In the genomic region with DNA sequence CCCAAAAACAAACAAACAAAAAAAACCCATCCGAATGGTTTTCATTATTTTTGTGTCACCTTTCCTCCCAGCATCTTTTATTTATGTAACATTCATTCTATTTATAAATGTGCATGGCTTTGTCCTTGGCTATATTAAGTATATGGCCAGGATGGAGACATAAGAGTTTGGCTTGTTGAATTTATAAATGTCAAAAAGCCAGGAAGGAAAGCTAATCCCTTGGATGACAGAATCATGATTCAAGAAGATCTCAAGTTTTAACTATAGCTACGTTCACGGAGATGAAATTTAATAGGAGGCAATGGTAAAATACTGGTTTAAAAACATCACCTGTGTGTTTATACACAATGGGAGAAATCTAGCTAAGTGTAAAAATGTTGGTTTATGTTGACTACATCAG, we compare ENCODE assay signal across 28 cellular contexts. TPM values are rescaled to one million over a fixed set of nuclear protein-coding genes. Genes with fewer than 3 reads are reported as not detected.
DNase-seq lines count a peak whose midpoint lies in the region; ATAC-seq and TF ChIP-seq lines count a peak whose summit lies in the region.
"Had no signal": no experiment of that assay in that cellular context is flagged by ENCODE, and none has a peak within 500 bp of the region (broad histone marks: within the 10 kb centered on the region; RNA-seq: fewer than 3 reads in every experiment).

No MANE protein-coding gene starts in this region.

- no peaks in the 10 kb centered on the region for H3K27me3 Mint-ChIP-seq in memory B cell
- H3K27me3 Mint-ChIP-seq: activated naive CD8-positive, alpha-beta T cell treated with anti-CD3 and anti-CD28 coated beads, Interleukin-2, amount 10 ng/mL, durations not matched to agents 7 days and 5 days; activated T-cell treated with anti-CD3 and anti-CD28 coated beads, Interleukin-2, amount 50 U/mL, for 24 hours; central memory CD8-positive, alpha-beta T cell had no signal

- peaks cover 39% of the 10 kb centered on the region for H3K4me1 Mint-ChIP-seq in memory B cell

- H3K9ac ChIP-seq in skeletal muscle satellite cell (ENCODE audit: low read depth, low read length) = no peak overlapping the region

- no peak for ATAC-seq in heart left ventricle
- no peak for ATAC-seq in left cardiac atrium
- no peak for ATAC-seq in Panc1
- ATAC-seq in memory B cell (ENCODE audit: low read depth) = no peak
- ATAC-seq in body of pancreas = no peak
- ATAC-seq: Right ventricle myocardium inferior had no signal

- no peak for DNase-seq in heart left ventricle
- no peak for DNase-seq in left cardiac atrium
- no peak for DNase-seq in Panc1 (ENCODE audit: low read depth, low spot score)
- DNase-seq in memory B cell (ENCODE audit: low spot score in 2 of 2) = no peak
- DNase-seq in epidermal melanocyte (ENCODE audit: insufficient read length, low spot score) = no peak
- DNase-seq in NCI-H2107 treated with DMSO at 0.1 percent for 48 hours (lab: John Stamatoyannopoulos, UW; ENCODE audit: unreplicated experiment) = no peak
- DNase-seq in body of pancreas = no peak
- DNase-seq: activated CD4-positive, alpha-beta T cell treated with anti-CD3 and anti-CD28 coated beads for 48 hours; activated gamma-delta T cell; activated naive CD8-positive, alpha-beta T cell treated with anti-CD3 and anti-CD28 coated beads, Interleukin-2, amount 10 ng/mL, durations not matched to agents 7 days and 5 days; activated T-cell treated with anti-CD3 and anti-CD28 coated beads, Interleukin-2, amount 50 U/mL, for 24 hours; AML-193; CD8-positive, alpha-beta memory T cell; dermis blood vessel endothelial cell; DMS153; H9; KBM-7; kidney glomerular epithelial cell; NCI-H1436; NCI-H2107; NCI-H510A; transverse colon had no signal

- H3K27me3 ChIP-seq in heart left ventricle = no peaks in the 10 kb centered on the region
- no peaks in the 10 kb centered on the region for H3K27me3 ChIP-seq in Panc1 (ENCODE audit: control insufficient read depth, insufficient read depth, low read length)
- no peaks in the 10 kb centered on the region for H3K27me3 ChIP-seq in skeletal muscle satellite cell (ENCODE audit: control insufficient read depth, insufficient read depth, low read length)
- no peaks in the 10 kb centered on the region for H3K27me3 ChIP-seq in body of pancreas
- H3K27me3 ChIP-seq: ascending aorta, transverse colon had no signal

- CTCF ChIA-PET in Panc1 (lab: Charles Lee) = no interaction called here

- H3K36me3 ChIP-seq in heart left ventricle (no peaks in the 10 kb centered on the region), Panc1 (ENCODE audit: control insufficient read depth, insufficient read depth, low read length) (no peaks in the 10 kb centered on the region; the same call in none of the 2 replicates), skeletal muscle satellite cell (ENCODE audit: insufficient read depth, low read length) (no peaks in the 10 kb centered on the region), body of pancreas (replicated peaks in 1 of 2; ENCODE audit: insufficient read depth in 1 of 2, low read depth in 2 of 2) (no peaks in the 10 kb centered on the region)
- H3K36me3 ChIP-seq: ascending aorta, transverse colon had no signal

- no peak overlapping the region for H3K4me3 Mint-ChIP-seq in memory B cell
- H3K4me3 Mint-ChIP-seq: activated naive CD8-positive, alpha-beta T cell treated with anti-CD3 and anti-CD28 coated beads, Interleukin-2, amount 10 ng/mL, durations not matched to agents 7 days and 5 days; activated T-cell treated with anti-CD3 and anti-CD28 coated beads, Interleukin-2, amount 50 U/mL, for 24 hours; central memory CD8-positive, alpha-beta T cell; H9; T-helper 2 cell treated with Interferon-gamma antibody and Interleukin-4, amounts not matched to agents 5 μg/mL and 100 μg/mL, for 36 hours had no signal

- no peak overlapping the region for H3K4me3 ChIP-seq in heart left ventricle
- H3K4me3 ChIP-seq in Panc1 (ENCODE audit: low read depth in 2 of 2, low read length in 2 of 2) = no peak overlapping the region
- no peak overlapping the region for H3K4me3 ChIP-seq in skeletal muscle satellite cell (ENCODE audit: low read length)
- H3K4me3 ChIP-seq in body of pancreas = no peak overlapping the region
- H3K4me3 ChIP-seq: ascending aorta, transverse colon had no signal

- peak overlapping the region; percentile 85 for H3K4me2 ChIP-seq in skeletal muscle satellite cell (ENCODE audit: low read length)

- no peak for TF ChIP-seq CTCF in heart left ventricle (IDR thresholded peaks at IDR 0.05)
- no peak for TF ChIP-seq CTCF in Panc1 (IDR thresholded peaks at IDR 0.05)
- TF ChIP-seq CTCF in body of pancreas (IDR thresholded peaks at IDR 0.05) = no peak

- BruUV-seq in Panc1 (replicated peaks; lab: Mats Ljungman, UMichigan) = no TSS peak

- intact Hi-C loops in heart left ventricle (cut with DNase I) (loop anchor here in 4 of 10 donors (5.0 to 10.0 kb wide), 5 partner anchors 38 to 1585 kb away; a partner anchor contains a TSS), left cardiac atrium (cut with DNase I) (no loop called here), Panc1 (cut with micrococcal nuclease; ENCODE audit: unreplicated experiment) (no loop called here), body of pancreas (cut with DNase I) (no loop called here)

- peaks cover 2% of the 10 kb centered on the region for H3K36me3 Mint-ChIP-seq in memory B cell

- WGBS in heart left ventricle, 4 donors = 52 to 58% (median 56%) methylated on average over 3 of the region's 3 CpGs
- WGBS in body of pancreas, 2 donors = 85 to 94% methylated on average over 3 of the region's 3 CpGs

- H3K4me1 ChIP-seq in heart left ventricle = peaks cover 4 to 87% (median 48%) of the 10 kb centered on the region in 12 donors
- H3K4me1 ChIP-seq in Panc1 (ENCODE audit: control insufficient read depth, insufficient read depth, low read length) = peaks cover 23% of the 10 kb centered on the region
- peaks cover 40% of the 10 kb centered on the region for H3K4me1 ChIP-seq in skeletal muscle satellite cell (ENCODE audit: control insufficient read depth, insufficient read depth, low read length)
- H3K4me1 ChIP-seq in body of pancreas = peaks cover 10% of the 10 kb centered on the region

- TF ChIP-seq POLR2A in heart left ventricle (IDR thresholded peaks at IDR 0.05) (no peak), body of pancreas (IDR thresholded peaks at IDR 0.05) (no peak)

- peak overlapping the region in 10 of 12 donors; percentile 2 to 69 (median 50) for H3K27ac ChIP-seq in heart left ventricle
- 0 out of 2 replicates have a peak overlapping the region, but pooled peaks have one; percentile 31 for H3K27ac ChIP-seq in Panc1 (ENCODE audit: low read length)
- H3K27ac ChIP-seq in body of pancreas = no peak overlapping the region
- H3K27ac ChIP-seq: ascending aorta, transverse colon, VCaP had no signal

- POLR2A ChIA-PET in Panc1 (lab: Charles Lee) = no interaction called here

- in situ Hi-C loops in Panc1 (cut with HindIII; ENCODE audit: low pct_unique_long_range_greater_than_20kb, low sequenced_read_pairs) = no loop called here

- H3K9me3 ChIP-seq in heart left ventricle (no peaks in the 10 kb centered on the region), Panc1 (ENCODE audit: control insufficient read depth, insufficient read depth, low read depth, low read length) (no peaks in the 10 kb centered on the region), skeletal muscle satellite cell (replicated peaks; ENCODE audit: low read length) (no peaks in the 10 kb centered on the region), body of pancreas (no peaks in the 10 kb centered on the region)
- H3K9me3 ChIP-seq: ascending aorta, transverse colon had no signal

- H3K27ac Mint-ChIP-seq in memory B cell = peak overlapping the region; percentile 41
- H3K27ac Mint-ChIP-seq: activated naive CD8-positive, alpha-beta T cell treated with anti-CD3 and anti-CD28 coated beads, Interleukin-2, amount 10 ng/mL, durations not matched to agents 7 days and 5 days; activated T-cell treated with anti-CD3 and anti-CD28 coated beads, Interleukin-2, amount 50 U/mL, for 24 hours; T-helper 2 cell treated with Interferon-gamma antibody and Interleukin-4, amounts not matched to agents 5 μg/mL and 100 μg/mL, for 36 hours had no signal

- no peaks in the 10 kb centered on the region for H3K9me3 Mint-ChIP-seq in memory B cell
- H3K9me3 Mint-ChIP-seq: activated naive CD8-positive, alpha-beta T cell treated with anti-CD3 and anti-CD28 coated beads, Interleukin-2, amount 10 ng/mL, durations not matched to agents 7 days and 5 days; activated T-cell treated with anti-CD3 and anti-CD28 coated beads, Interleukin-2, amount 50 U/mL, for 24 hours; CD8-positive, alpha-beta memory T cell; central memory CD8-positive, alpha-beta T cell; H9; T-helper 2 cell treated with Interferon-gamma antibody and Interleukin-4, amounts not matched to agents 5 μg/mL and 100 μg/mL, for 36 hours had no signal

RNA-seq across cellular contexts. Expression of a gene that starts 5.0 kb away (rescaled TPM):
- 10 to 100 TPM; 27.2 to 70.3 (median 42.7) TPM for total RNA-seq in heart left ventricle
- polyA plus RNA-seq in heart left ventricle = 10 to 100 TPM in 1 of 2 donors, 1 to 10 TPM in 1; 9.7 to 16.6 TPM
- 10 to 100 TPM; 40.7 to 40.8 TPM for total RNA-seq in left cardiac atrium
- 89.3 TPM for total RNA-seq in Panc1 (2021; ENCODE audit: unreplicated experiment)
- polyA plus RNA-seq in Panc1 (2012; ENCODE audit: insufficient read length) = 57.9 TPM
- 105 and 122 TPM in 2 replicates for total RNA-seq in skeletal muscle satellite cell (2012; rRNA removed)
- 10 to 100 TPM; 17.5 to 22.3 TPM for total RNA-seq in body of pancreas

RNA-seq across cellular contexts. Expression of a gene that starts 5.7 kb away (rescaled TPM):
- 10 to 100 TPM; 16.7 to 36.6 (median 23.6) TPM for total RNA-seq in heart left ventricle
- 10 to 100 TPM in 1 of 2 donors, 1 to 10 TPM in 1; 7.8 to 12.8 TPM for polyA plus RNA-seq in heart left ventricle
- total RNA-seq in left cardiac atrium = 10 to 100 TPM; 22.5 to 23.8 TPM
- total RNA-seq in Panc1 (2021; ENCODE audit: unreplicated experiment) = 14.0 TPM
- 6.1 TPM for polyA plus RNA-seq in Panc1 (2012; ENCODE audit: insufficient read length)
- 40.2 and 43.9 TPM in 2 replicates for total RNA-seq in skeletal muscle satellite cell (2012; rRNA removed)
- 10 to 100 TPM; 49.0 to 56.4 TPM for total RNA-seq in body of pancreas

Comparison
In these comparisons a context has a peak if more than half of its experiments do, and no peak if none do; other contexts are left out.
1. H3K27ac ChIP-seq: peak in heart left ventricle (10 of 12) and Panc1 (single experiment); none in body of pancreas (0 of 4).